In the genomic region with DNA sequence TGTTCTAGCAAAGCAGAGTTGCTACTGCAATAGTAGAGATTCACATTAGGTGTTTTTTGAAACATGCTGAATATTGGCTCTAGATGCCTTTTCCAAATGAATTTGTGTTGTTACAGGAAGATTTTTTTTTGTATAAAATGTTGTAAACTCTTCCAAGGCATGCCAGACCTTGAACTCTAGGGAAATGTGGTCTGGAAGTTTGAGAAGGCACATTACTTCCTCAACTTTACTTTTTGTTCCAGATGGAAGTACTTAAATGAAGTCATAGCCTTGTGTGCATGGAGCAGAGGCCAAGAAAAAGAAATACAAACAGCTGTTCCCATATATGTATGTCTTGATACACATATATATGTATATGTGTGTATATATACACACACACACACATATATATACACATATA, we compare ENCODE assay signal across 21 cellular contexts.
"Had no signal": no experiment of that assay in that cellular context is flagged by ENCODE, and none has a peak within 500 bp of the region (broad histone marks: within the 10 kb centered on the region; RNA-seq: fewer than 3 reads in every experiment).

No MANE protein-coding gene starts in this region.

- DNase-seq: activated CD4-positive, alpha-beta T cell treated with anti-CD3 and anti-CD28 coated beads, Interleukin-2, amount 50 U/mL, for 1 hour; activated CD8-positive, alpha-beta memory T cell treated with anti-CD3 and anti-CD28 coated beads for 24 hours; activated CD8-positive, alpha-beta memory T cell treated with anti-CD3 and anti-CD28 coated beads, Interleukin-2, amount 50 U/mL, for 48 hours; activated effector memory CD4-positive, alpha-beta T cell treated with Interleukin-2 at 50 U/mL for 16 hours; activated naive CD4-positive, alpha-beta T cell treated with anti-CD3 and anti-CD28 coated beads, Interleukin-2, amount 10 ng/mL, durations not matched to agents 7 days and 5 days; activated naive CD8-positive, alpha-beta T cell treated with anti-CD3 and anti-CD28 coated beads, Interleukin-2, amount 50 U/mL, for 24 hours; activated T-cell treated with anti-CD3 and anti-CD28 coated beads, Interleukin-2, amount 50 U/mL, for 48 hours; aorta; left colon; midbrain; nephron progenitor cell; nucleus accumbens; posterior cingulate gyrus; stimulated activated CD4-positive, alpha-beta T cell treated with anti-CD3 and anti-CD28 coated beads, Interleukin-2, amount 100 ng/mL, for 24 hours; stimulated activated naive CD4-positive, alpha-beta T cell treated with Interleukin-2 at 50 U/mL for 16 hours; substantia nigra; tibial artery had no signal

- H3K36me3 ChIP-seq: breast epithelium, tibial artery had no signal

- H3K27me3 ChIP-seq: breast epithelium, hepatocyte, tibial artery had no signal

- ATAC-seq: activated CD4-positive, CD25-positive, alpha-beta regulatory T cell treated with anti-CD3 and anti-CD28 coated beads, Interleukin-2, amount 50 U/mL, for 24 hours; activated naive CD8-positive, alpha-beta T cell treated with anti-CD3 and anti-CD28 coated beads, Interleukin-2, amount 50 U/mL, for 24 hours; left colon had no signal

- H3K4me3 ChIP-seq: breast epithelium, hepatocyte, lung, tibial artery had no signal

- H3K4me1 ChIP-seq: breast epithelium, tibial artery had no signal
